ENCODE assay signal across 14 cellular contexts in genomic region chr12:124554429-124555029, GRCh38. TPM values are rescaled to one million over a fixed set of nuclear protein-coding genes. Genes with fewer than 3 reads are reported as not detected.
DNase-seq lines count a peak whose midpoint lies in the region; ATAC-seq and TF ChIP-seq lines count a peak whose summit lies in the region.
"Had no signal": no experiment of that assay in that cellular context is flagged by ENCODE, and none has a peak within 500 bp of the region (broad histone marks: within the 10 kb centered on the region; RNA-seq: fewer than 3 reads in every experiment).

No MANE protein-coding gene starts in this region.

- peaks cover 2% of the 10 kb centered on the region for H3K36me3 Mint-ChIP-seq in activated CD4-positive, alpha-beta T cell treated with anti-CD3 and anti-CD28 coated beads for 36 hours (ENCODE audit: low read depth)
- H3K36me3 Mint-ChIP-seq in T-cell: no peaks in the 10 kb centered on the region

- TF ChIP-seq POLR2A in spleen (IDR thresholded peaks at IDR 0.05): no peak

- H3K27me3 Mint-ChIP-seq in activated CD4-positive, alpha-beta T cell treated with anti-CD3 and anti-CD28 coated beads for 36 hours: no peaks in the 10 kb centered on the region
- no peaks in the 10 kb centered on the region for H3K27me3 Mint-ChIP-seq in T-cell
- H3K27me3 Mint-ChIP-seq: brain had no signal

- TF ChIP-seq CTCF in left ventricle myocardium inferior (IDR thresholded peaks at IDR 0.05; ENCODE audit: borderline replicate concordance) (no peak), spleen (IDR thresholded peaks at IDR 0.05 in 8 of 11, conservative IDR thresholded peaks at IDR 0.05 in 3 of 11) (no peak)

- CTCF ChIA-PET in activated CD4-positive, alpha-beta T cell treated with anti-CD3 and anti-CD28 coated beads for 36 hours (lab: Charles Lee): interaction anchor here (0.6 kb wide), 2 partner anchors 8 to 217 kb away, joined by 3 read pairs; no protein-coding TSS in a partner anchor
- CTCF ChIA-PET in T-cell (lab: Charles Lee): interaction anchor here in 1 of 2 donors (0.9 kb wide), 1 partner anchor 216 kb away, joined by 3 read pairs; no protein-coding TSS in a partner anchor

- no peaks in the 10 kb centered on the region for H3K36me3 ChIP-seq in left ventricle myocardium inferior
- H3K36me3 ChIP-seq in spleen: peaks cover 0 to 27% (median 0%) of the 10 kb centered on the region in 6 donors
- H3K36me3 ChIP-seq: thyroid gland had no signal

- intact Hi-C loops in activated CD4-positive, alpha-beta T cell treated with anti-CD3 and anti-CD28 coated beads for 36 hours (cut with DNase I, micrococcal nuclease): no loop called here
- intact Hi-C loops in left ventricle myocardium inferior (cut with micrococcal nuclease) (no loop called here), spleen (cut with DNase I; ENCODE audit: low total_unique reads) (no loop called here)

- H3K4me1 Mint-ChIP-seq in activated CD4-positive, alpha-beta T cell treated with anti-CD3 and anti-CD28 coated beads for 36 hours: peaks cover 72% of the 10 kb centered on the region
- peaks cover 67 to 73% (median 70%) of the 10 kb centered on the region in 3 donors for H3K4me1 Mint-ChIP-seq in T-cell

- 22 to 42% (median 33%) methylated on average over 18 to 26 of the region's 26 CpGs for WGBS in spleen, 5 donors

- no peaks in the 10 kb centered on the region for H3K27me3 ChIP-seq in left ventricle myocardium inferior (ENCODE audit: low read depth)
- no peaks in the 10 kb centered on the region for H3K27me3 ChIP-seq in spleen (replicated peaks in 1 of 7)
- H3K27me3 ChIP-seq: thyroid gland had no signal

- H3K9me3 ChIP-seq in left ventricle myocardium inferior (replicated peaks) (peaks cover under 1% of the 10 kb centered on the region), spleen (no peaks in the 10 kb centered on the region)
- H3K9me3 ChIP-seq: thyroid gland had no signal

- H3K4me1 ChIP-seq in left ventricle myocardium inferior: peaks cover 90% of the 10 kb centered on the region
- peaks cover 52 to 100% (median 85%) of the 10 kb centered on the region in 6 donors for H3K4me1 ChIP-seq in spleen

- POLR2A ChIA-PET in activated CD4-positive, alpha-beta T cell treated with anti-CD3 and anti-CD28 coated beads for 36 hours (lab: Charles Lee): interaction anchor here (0.8 kb wide), 1 partner anchor 366 kb away, joined by 3 read pairs; no protein-coding TSS in a partner anchor
- POLR2A ChIA-PET in T-cell (lab: Charles Lee): no interaction called here

- no peak for ATAC-seq in activated CD4-positive, alpha-beta T cell treated with anti-CD3 and anti-CD28 coated beads for 36 hours
- ATAC-seq in T-cell (replicated peaks in 1 of 4) (peak; percentile 45 to 73 (median 68)), GM18520 (IDR thresholded peaks at IDR 0.05; ENCODE audit: unreplicated experiment) (no peak), GM21619 (IDR thresholded peaks at IDR 0.05; ENCODE audit: unreplicated experiment) (no peak), HG03354 (IDR thresholded peaks at IDR 0.05; ENCODE audit: poor library complexity, severe bottlenecking, unreplicated experiment) (no peak)

- H3K27ac Mint-ChIP-seq in activated CD4-positive, alpha-beta T cell treated with anti-CD3 and anti-CD28 coated beads for 36 hours: no peak overlapping the region
- no peak overlapping the region for H3K27ac Mint-ChIP-seq in T-cell

- H3K27ac ChIP-seq in left ventricle myocardium inferior (replicated peaks): peak overlapping the region; percentile 58
- H3K27ac ChIP-seq in spleen: peak overlapping the region in 2 of 8 donors; percentile 2 to 28
- H3K27ac ChIP-seq: KMS-11, thyroid gland had no signal

- H3K4me3 ChIP-seq in left ventricle myocardium inferior (peak overlapping the region; percentile 40), spleen (peak overlapping the region in 1 of 8 donors; percentile 9)
- H3K4me3 ChIP-seq: thyroid gland had no signal

- peak; percentile 45 for DNase-seq in activated CD4-positive, alpha-beta T cell treated with anti-CD3 and anti-CD28 coated beads for 36 hours
- no peak for DNase-seq in activated CD4-positive, alpha-beta T cell treated with anti-CD3 and anti-CD28 coated beads, Interleukin-2, amount 50 U/mL, for 1 hour
- peak in 6 of 34 experiments; percentile 6 to 30 (median 22) for DNase-seq in T-cell
- peak; percentile 52 for DNase-seq in left ventricle myocardium inferior
- DNase-seq in spleen: peak; percentile 73
- DNase-seq: hippocampal formation, mesendoderm, NCI-H2171, thyroid gland had no signal

- H3K4me3 Mint-ChIP-seq in activated CD4-positive, alpha-beta T cell treated with anti-CD3 and anti-CD28 coated beads for 36 hours: no peak overlapping the region
- peak overlapping the region; percentile 9 to 71 (median 34) for H3K4me3 Mint-ChIP-seq in T-cell
- H3K4me3 Mint-ChIP-seq: brain had no signal

- no peaks in the 10 kb centered on the region for H3K9me3 Mint-ChIP-seq in activated CD4-positive, alpha-beta T cell treated with anti-CD3 and anti-CD28 coated beads for 36 hours (ENCODE audit: low read depth)
- H3K9me3 Mint-ChIP-seq in T-cell: no peaks in the 10 kb centered on the region

RNA-seq across cellular contexts. Expression of gene NCOR2, which starts 12.9 kb away (rescaled TPM):
- total RNA-seq in activated CD4-positive, alpha-beta T cell treated with anti-CD3 and anti-CD28 coated beads for 36 hours: 100 to 1,000 TPM; 103 to 115 TPM
- total RNA-seq in T-cell: 100 to 1,000 TPM; 108 to 140 (median 127) TPM
- total RNA-seq in left ventricle myocardium inferior: 152 TPM
- 100 to 1,000 TPM; 145 to 236 (median 174) TPM for total RNA-seq in spleen
- 10 to 100 TPM; 13.2 to 60.6 (median 17.2) TPM for polyA plus RNA-seq in spleen

Comparison
In these comparisons a context has a peak if more than half of its experiments do, and no peak if none do; other contexts are left out.
1. ATAC-seq: peak in T-cell (4 of 4); none in activated CD4-positive, alpha-beta T cell treated with anti-CD3 and anti-CD28 coated beads for 36 hours (single experiment), GM18520 (single experiment), GM21619 (single experiment) and HG03354 (single experiment).